ENCODE assay signal across 1 cellular context in genomic region chr3:16124636-16125035, GRCh38.
TF ChIP-seq lines count a peak whose summit lies in the region.

No MANE protein-coding gene starts in this region.

TF ChIP-seq in SK-N-SH, 30 proteins besides CTCF, POLR2A, EP300 and RAD21 (continued from another document):
- TF ChIP-seq MEF2A (IDR thresholded peaks at IDR 0.05; ENCODE audit: borderline replicate concordance, low read depth), result peak; percentile 61; the same call in 1 of the 2 replicates
- TF ChIP-seq JUND (IDR thresholded peaks at IDR 0.05), result peak; percentile 90
- no peak for TF ChIP-seq CHD2 (IDR thresholded peaks at IDR 0.05; ENCODE audit: low read length, partially characterized antibody)
- peak; percentile 86 for TF ChIP-seq FOSL2 (IDR thresholded peaks at IDR 0.05; ENCODE audit: borderline replicate concordance, low read depth)
- TF ChIP-seq TCF12 (IDR thresholded peaks at IDR 0.05), result peak; percentile 92
- TF ChIP-seq ELF1 (IDR thresholded peaks at IDR 0.05), result no peak
- TF ChIP-seq TEAD4 (IDR thresholded peaks at IDR 0.05; ENCODE audit: borderline replicate concordance, insufficient read depth), result peak; percentile 70; the same call in 1 of the 2 replicates
- peak; percentile 57; the same call in 1 of the 2 replicates for TF ChIP-seq POLR2AphosphoS5 (IDR thresholded peaks at IDR 0.05; ENCODE audit: low read depth, low read length)
- peak; percentile 70; the same call in 1 of the 2 replicates for TF ChIP-seq RXRA (IDR thresholded peaks at IDR 0.05; ENCODE audit: borderline replicate concordance, low read depth)
- TF ChIP-seq, protein P1, sequence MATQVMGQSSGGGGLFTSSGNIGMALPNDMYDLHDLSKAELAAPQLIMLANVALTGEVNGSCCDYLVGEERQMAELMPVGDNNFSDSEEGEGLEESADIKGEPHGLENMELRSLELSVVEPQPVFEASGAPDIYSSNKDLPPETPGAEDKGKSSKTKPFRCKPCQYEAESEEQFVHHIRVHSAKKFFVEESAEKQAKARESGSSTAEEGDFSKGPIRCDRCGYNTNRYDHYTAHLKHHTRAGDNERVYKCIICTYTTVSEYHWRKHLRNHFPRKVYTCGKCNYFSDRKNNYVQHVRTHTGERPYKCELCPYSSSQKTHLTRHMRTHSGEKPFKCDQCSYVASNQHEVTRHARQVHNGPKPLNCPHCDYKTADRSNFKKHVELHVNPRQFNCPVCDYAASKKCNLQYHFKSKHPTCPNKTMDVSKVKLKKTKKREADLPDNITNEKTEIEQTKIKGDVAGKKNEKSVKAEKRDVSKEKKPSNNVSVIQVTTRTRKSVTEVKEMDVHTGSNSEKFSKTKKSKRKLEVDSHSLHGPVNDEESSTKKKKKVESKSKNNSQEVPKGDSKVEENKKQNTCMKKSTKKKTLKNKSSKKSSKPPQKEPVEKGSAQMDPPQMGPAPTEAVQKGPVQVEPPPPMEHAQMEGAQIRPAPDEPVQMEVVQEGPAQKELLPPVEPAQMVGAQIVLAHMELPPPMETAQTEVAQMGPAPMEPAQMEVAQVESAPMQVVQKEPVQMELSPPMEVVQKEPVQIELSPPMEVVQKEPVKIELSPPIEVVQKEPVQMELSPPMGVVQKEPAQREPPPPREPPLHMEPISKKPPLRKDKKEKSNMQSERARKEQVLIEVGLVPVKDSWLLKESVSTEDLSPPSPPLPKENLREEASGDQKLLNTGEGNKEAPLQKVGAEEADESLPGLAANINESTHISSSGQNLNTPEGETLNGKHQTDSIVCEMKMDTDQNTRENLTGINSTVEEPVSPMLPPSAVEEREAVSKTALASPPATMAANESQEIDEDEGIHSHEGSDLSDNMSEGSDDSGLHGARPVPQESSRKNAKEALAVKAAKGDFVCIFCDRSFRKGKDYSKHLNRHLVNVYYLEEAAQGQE (IDR thresholded peaks at IDR 0.05; ENCODE audit: low read depth, low read length), result no peak
- TF ChIP-seq, protein P2, sequence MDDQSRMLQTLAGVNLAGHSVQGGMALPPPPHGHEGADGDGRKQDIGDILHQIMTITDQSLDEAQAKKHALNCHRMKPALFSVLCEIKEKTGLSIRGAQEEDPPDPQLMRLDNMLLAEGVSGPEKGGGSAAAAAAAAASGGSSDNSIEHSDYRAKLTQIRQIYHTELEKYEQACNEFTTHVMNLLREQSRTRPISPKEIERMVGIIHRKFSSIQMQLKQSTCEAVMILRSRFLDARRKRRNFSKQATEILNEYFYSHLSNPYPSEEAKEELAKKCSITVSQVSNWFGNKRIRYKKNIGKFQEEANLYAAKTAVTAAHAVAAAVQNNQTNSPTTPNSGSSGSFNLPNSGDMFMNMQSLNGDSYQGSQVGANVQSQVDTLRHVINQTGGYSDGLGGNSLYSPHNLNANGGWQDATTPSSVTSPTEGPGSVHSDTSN (IDR thresholded peaks at IDR 0.05), result peak; percentile 90
TF ChIP-seq in SK-N-SH: peak in this region for 11.
